Comparison of ENCODE assay signal across 18 cellular contexts in the genomic region with DNA sequence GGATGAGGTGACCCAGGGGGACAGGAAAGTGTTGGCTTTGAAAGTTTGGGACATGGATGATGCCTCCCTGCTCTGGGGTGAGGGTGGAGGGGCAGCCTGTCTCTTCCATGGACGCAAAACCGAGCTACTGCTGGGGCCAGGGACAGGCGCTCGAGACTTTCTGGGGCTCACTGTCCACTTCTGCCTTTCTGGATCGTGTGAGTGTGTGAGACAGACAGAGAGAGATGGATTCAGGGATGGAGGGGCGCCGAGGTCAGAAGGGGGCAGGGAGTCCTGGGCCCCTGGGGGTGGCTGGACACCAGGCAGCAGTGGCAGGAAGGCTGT.
"Had no signal": no experiment of that assay in that cellular context is flagged by ENCODE, and none has a peak within 500 bp of the region (broad histone marks: within the 10 kb centered on the region; RNA-seq: fewer than 3 reads in every experiment).

No MANE protein-coding gene starts in this region.

- H3K36me3 ChIP-seq: neutrophil, SJCRH30 had no signal

- DNase-seq: activated B cell treated with CpG ODN at 0.5 μM for 24 hours; activated CD4-positive, alpha-beta T cell treated with anti-CD3 and anti-CD28 coated beads for 48 hours; activated CD8-positive, alpha-beta memory T cell treated with anti-CD3 and anti-CD28 coated beads, Interleukin-2, amount 50 U/mL, for 4 hours; activated CD8-positive, alpha-beta T cell treated with anti-CD3 and anti-CD28 coated beads for 36 hours; activated effector memory CD4-positive, alpha-beta T cell treated with anti-CD3 and anti-CD28 coated beads, Interleukin-2, amount 50 U/mL, for 16 hours; activated naive CD8-positive, alpha-beta T cell treated with anti-CD3 and anti-CD28 coated beads for 36 hours; activated T-cell treated with anti-CD3 and anti-CD28 coated beads, Interleukin-2, amount 50 U/mL, for 48 hours; amygdala; body of pancreas; cerebellar nuclear complex; effector memory CD4-positive, alpha-beta T cell; foreskin melanocyte; hypothalamus; kidney; mesendoderm; SJCRH30; stimulated activated CD4-positive, alpha-beta T cell treated with anti-CD3 and anti-CD28 coated beads, Interleukin-1b, Interleukin-23, amount 100 ng/mL, for 48 hours had no signal

- H3K27ac ChIP-seq: body of pancreas, neutrophil, SJCRH30 had no signal

- H3K4me3 Mint-ChIP-seq: activated B cell treated with CpG ODN at 0.5 μM for 24 hours; activated CD8-positive, alpha-beta T cell treated with anti-CD3 and anti-CD28 coated beads for 36 hours; activated naive CD8-positive, alpha-beta T cell treated with anti-CD3 and anti-CD28 coated beads for 36 hours had no signal

- H3K36me3 Mint-ChIP-seq: activated naive CD8-positive, alpha-beta T cell treated with anti-CD3 and anti-CD28 coated beads for 36 hours had no signal

- H3K9me3 Mint-ChIP-seq: activated B cell treated with CpG ODN at 0.5 μM for 24 hours; activated CD8-positive, alpha-beta T cell treated with anti-CD3 and anti-CD28 coated beads for 36 hours; activated naive CD8-positive, alpha-beta T cell treated with anti-CD3 and anti-CD28 coated beads for 36 hours had no signal

- H3K9me3 ChIP-seq: body of pancreas, neutrophil, SJCRH30 had no signal

- ATAC-seq: activated CD8-positive, alpha-beta T cell treated with anti-CD3 and anti-CD28 coated beads for 36 hours; body of pancreas had no signal

- H3K27ac Mint-ChIP-seq: activated B cell treated with CpG ODN at 0.5 μM for 24 hours; activated CD8-positive, alpha-beta T cell treated with anti-CD3 and anti-CD28 coated beads for 36 hours; activated naive CD8-positive, alpha-beta T cell treated with anti-CD3 and anti-CD28 coated beads for 36 hours had no signal

- H3K4me3 ChIP-seq: body of pancreas, SJCRH30 had no signal
